Comparison of ENCODE assay signal across 16 cellular contexts in genomic region chr10:118712930-118713634, GRCh38. TPM values are rescaled to one million over a fixed set of nuclear protein-coding genes. Genes with fewer than 3 reads are reported as not detected.
A peak's percentile ranks its signal among the peaks of the same experiment; 100 is the strongest.
DNase-seq lines count a peak whose midpoint lies in the region; ATAC-seq and TF ChIP-seq lines count a peak whose summit lies in the region.
"Had no signal": no experiment of that assay in that cellular context is flagged by ENCODE, and none has a peak within 500 bp of the region (broad histone marks: within the 10 kb centered on the region; RNA-seq: fewer than 3 reads in every experiment).

No MANE protein-coding gene starts in this region.

- H4K20me1 ChIP-seq in MM.1S (ENCODE audit: insufficient read depth, low read length): no peaks in the 10 kb centered on the region

- no peak overlapping the region for H2AFZ ChIP-seq in MM.1S (ENCODE audit: low read length)

- H3K9me3 ChIP-seq in MM.1S (replicated peaks; ENCODE audit: insufficient read depth, low read length): no peaks in the 10 kb centered on the region
- H3K9me3 ChIP-seq: ovary, spleen, testis had no signal

- H3K36me3 Mint-ChIP-seq in neural crest cell (ENCODE audit: low read depth): peaks cover 3% of the 10 kb centered on the region
- H3K36me3 Mint-ChIP-seq in activated CD4-positive, alpha-beta T cell treated with anti-CD3 and anti-CD28 coated beads, Interleukin-2, amount 10 ng/mL, durations not matched to agents 7 days and 5 days (ENCODE audit: low read depth): peaks cover 4% of the 10 kb centered on the region

- no peaks in the 10 kb centered on the region for H3K27me3 ChIP-seq in MM.1S (replicated peaks; ENCODE audit: insufficient read depth, low read length)
- H3K27me3 ChIP-seq: ovary, spleen, testis had no signal

- POLR2A ChIA-PET in activated CD4-positive, alpha-beta T cell treated with anti-CD3 and anti-CD28 coated beads, Interleukin-2, amount 10 ng/mL, durations not matched to agents 7 days and 5 days (lab: Charles Lee): no interaction called here

- no peak overlapping the region for H3K4me2 ChIP-seq in MM.1S (ENCODE audit: low read depth, low read length)

- no peaks in the 10 kb centered on the region for H3K9me2 ChIP-seq in MM.1S (replicated peaks; ENCODE audit: insufficient read depth, low read length)

- TF ChIP-seq CTCF in MM.1S (IDR thresholded peaks at IDR 0.05; ENCODE audit: low read length) (peak; percentile 16; the same call in 1 of the 2 replicates), choroid plexus epithelial cell (conservative IDR thresholded peaks at IDR 0.05; ENCODE audit: low read depth, low read length) (peak; percentile 38), neural crest cell (conservative IDR thresholded peaks at IDR 0.05) (peak; percentile 26)

- no peak for ATAC-seq in GM18519 (IDR thresholded peaks at IDR 0.05; ENCODE audit: low FRiP score, unreplicated experiment)

- CTCF ChIA-PET in activated CD4-positive, alpha-beta T cell treated with anti-CD3 and anti-CD28 coated beads, Interleukin-2, amount 10 ng/mL, durations not matched to agents 7 days and 5 days (lab: Charles Lee): interaction anchor here (1.1 to 1.3 kb wide), 2 partner anchors 8 to 19 kb away, joined by 3 read pairs; no protein-coding TSS in a partner anchor

- H3K4me3 Mint-ChIP-seq in neural crest cell: no peak overlapping the region
- no peak overlapping the region for H3K4me3 Mint-ChIP-seq in activated CD4-positive, alpha-beta T cell treated with anti-CD3 and anti-CD28 coated beads, Interleukin-2, amount 10 ng/mL, durations not matched to agents 7 days and 5 days
- H3K4me3 Mint-ChIP-seq: activated naive CD4-positive, alpha-beta T cell treated with anti-CD3 and anti-CD28 coated beads, Interleukin-2, amount 50 U/mL, for 24 hours had no signal

- DNase-seq in NCI-H748 (lab: John Stamatoyannopoulos, UW; ENCODE audit: unreplicated experiment) (peak; percentile 3), NCI-H748 treated with DMSO at 0.1 percent for 48 hours (lab: John Stamatoyannopoulos, UW) (no peak), MM.1S (no peak), choroid plexus epithelial cell (ENCODE audit: low read depth) (no peak), neural crest cell (ENCODE audit: low read depth, low spot score) (no peak), cerebellar nuclear complex (lab: John Stamatoyannopoulos, UW) (no peak)
- DNase-seq in activated CD4-positive, alpha-beta T cell treated with anti-CD3 and anti-CD28 coated beads, Interleukin-2, amount 10 ng/mL, durations not matched to agents 7 days and 5 days: no peak
- DNase-seq: ACHN, Calu3, midbrain, NCI-H1436 treated with DMSO at 0.1 percent for 48 hours, ovary, spleen, testis had no signal

- H3K27ac Mint-ChIP-seq in neural crest cell (ENCODE audit: unreplicated experiment): no peak overlapping the region
- no peak overlapping the region for H3K27ac Mint-ChIP-seq in activated CD4-positive, alpha-beta T cell treated with anti-CD3 and anti-CD28 coated beads, Interleukin-2, amount 10 ng/mL, durations not matched to agents 7 days and 5 days
- H3K27ac Mint-ChIP-seq: activated naive CD4-positive, alpha-beta T cell treated with anti-CD3 and anti-CD28 coated beads, Interleukin-2, amount 50 U/mL, for 24 hours had no signal

- H3K9me3 Mint-ChIP-seq in neural crest cell: no peaks in the 10 kb centered on the region
- no peaks in the 10 kb centered on the region for H3K9me3 Mint-ChIP-seq in activated CD4-positive, alpha-beta T cell treated with anti-CD3 and anti-CD28 coated beads, Interleukin-2, amount 10 ng/mL, durations not matched to agents 7 days and 5 days
- H3K9me3 Mint-ChIP-seq: activated naive CD4-positive, alpha-beta T cell treated with anti-CD3 and anti-CD28 coated beads, Interleukin-2, amount 50 U/mL, for 24 hours had no signal

- H3F3A ChIP-seq in MM.1S (ENCODE audit: insufficient read depth, low read length): no peaks in the 10 kb centered on the region; the same call in 1 of the 2 replicates

- no peak overlapping the region for H3K9ac ChIP-seq in MM.1S (ENCODE audit: low read length)

- no peaks in the 10 kb centered on the region for H3K79me2 ChIP-seq in MM.1S (ENCODE audit: low read length)

- no peaks in the 10 kb centered on the region for H3K4me1 ChIP-seq in MM.1S (ENCODE audit: low read length)
- H3K4me1 ChIP-seq: spleen, testis had no signal

- H3K4me3 ChIP-seq in MM.1S (ENCODE audit: low read length): no peak overlapping the region
- H3K4me3 ChIP-seq in choroid plexus epithelial cell (ENCODE audit: low read depth, low read length): no peak overlapping the region
- H3K4me3 ChIP-seq: ovary, spleen, testis had no signal

- H3K36me3 ChIP-seq in MM.1S (replicated peaks; ENCODE audit: insufficient read depth, low read length): 0 out of 2 replicates have a peak, but pooled peaks cover 4% of the 10 kb centered on the region
- H3K36me3 ChIP-seq: ovary had no signal

- H3K27me3 Mint-ChIP-seq in neural crest cell (ENCODE audit: low read depth): no peaks in the 10 kb centered on the region
- H3K27me3 Mint-ChIP-seq in activated CD4-positive, alpha-beta T cell treated with anti-CD3 and anti-CD28 coated beads, Interleukin-2, amount 10 ng/mL, durations not matched to agents 7 days and 5 days: no peaks in the 10 kb centered on the region
- H3K27me3 Mint-ChIP-seq: activated naive CD4-positive, alpha-beta T cell treated with anti-CD3 and anti-CD28 coated beads, Interleukin-2, amount 50 U/mL, for 24 hours had no signal

- H3K27ac ChIP-seq in MM.1S (ENCODE audit: low read length): no peak overlapping the region
- H3K27ac ChIP-seq: ovary, spleen, testis had no signal

- H3K4me1 Mint-ChIP-seq in neural crest cell: peaks cover 12% of the 10 kb centered on the region
- H3K4me1 Mint-ChIP-seq in activated CD4-positive, alpha-beta T cell treated with anti-CD3 and anti-CD28 coated beads, Interleukin-2, amount 10 ng/mL, durations not matched to agents 7 days and 5 days: peaks cover 36% of the 10 kb centered on the region

RNA-seq across cellular contexts. Expression of gene CACUL1, which starts 41.7 kb away (rescaled TPM):
- 45.2 and 47.4 TPM in 2 replicates for total RNA-seq in neural crest cell
- total RNA-seq in activated CD4-positive, alpha-beta T cell treated with anti-CD3 and anti-CD28 coated beads, Interleukin-2, amount 10 ng/mL, durations not matched to agents 7 days and 5 days: 10 to 100 TPM; 27.5 to 27.6 TPM
